ENCODE assay signal across 8 cellular contexts in the genomic region with DNA sequence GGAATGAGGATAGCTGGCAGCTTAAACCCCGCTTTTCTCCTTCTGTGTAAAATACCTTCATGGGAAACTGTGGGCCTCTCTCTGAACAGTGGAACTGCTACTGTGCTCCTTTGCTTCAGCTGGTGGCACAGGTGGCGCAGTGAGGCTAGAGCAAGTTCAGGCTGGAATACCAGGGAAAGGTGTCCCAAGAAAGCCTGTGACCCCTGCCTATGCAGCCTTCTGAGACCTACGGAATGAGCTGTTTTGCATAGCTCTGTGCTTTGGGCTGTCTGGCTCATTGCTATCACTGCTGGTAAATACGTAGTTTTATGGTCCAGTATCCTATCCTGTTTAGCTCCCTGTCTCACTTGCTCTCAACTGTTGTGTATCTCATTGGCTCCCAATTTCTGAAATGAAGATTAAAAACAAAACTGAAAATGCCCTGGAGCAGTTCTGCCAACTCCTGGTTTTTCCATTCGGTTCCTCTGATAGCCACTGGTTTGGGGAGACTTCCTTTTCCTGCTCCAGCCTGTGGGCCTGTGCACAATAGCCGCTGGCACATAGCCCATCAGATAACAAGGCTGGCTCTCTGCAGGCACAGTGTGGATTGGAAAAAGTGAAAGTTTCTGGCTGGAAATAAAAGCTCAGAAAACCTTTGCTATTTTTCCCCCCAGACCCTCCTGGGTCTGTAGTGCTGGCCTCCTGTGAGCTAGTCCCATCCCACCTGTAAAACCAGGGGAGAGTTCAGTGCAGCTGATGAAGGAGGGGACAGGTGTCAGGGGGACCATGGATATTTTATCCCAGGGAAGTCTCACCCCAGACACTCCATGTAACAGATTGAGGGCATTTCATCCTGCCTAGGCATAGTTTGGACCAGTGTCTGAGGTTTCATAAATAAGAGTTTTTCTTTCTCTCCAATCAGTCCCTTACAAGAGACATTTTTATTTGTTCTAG. TPM values are rescaled to one million over a fixed set of nuclear protein-coding genes. Genes with fewer than 3 reads are reported as not detected.
DNase-seq lines count a peak whose midpoint lies in the region; ATAC-seq, FAIRE-seq and TF ChIP-seq lines count a peak whose summit lies in the region.

No MANE protein-coding gene starts in this region.

- peak overlapping the region; percentile 77 for H3K9ac ChIP-seq in endothelial cell of umbilical vein (replicated peaks; ENCODE audit: extremely low read depth, insufficient read depth, low read length)
- H3K9ac ChIP-seq in muscle layer of colon (ENCODE audit: low read length) = no peak overlapping the region

- no peaks in the 10 kb centered on the region for H3K9me2 ChIP-seq in PC-9 (ENCODE audit: insufficient read depth)

- peak overlapping the region; percentile 10; the same call in 1 of the 2 replicates for H3K4me3 ChIP-seq in PC-9
- peak overlapping the region in 2 of 3 experiments; percentile 3 to 61 for H3K4me3 ChIP-seq in endothelial cell of umbilical vein (replicated peaks in 1 of 3; ENCODE audit: insufficient read depth in 1 of 3, low read depth in 1 of 3, low read length in 3 of 3)
- H3K4me3 ChIP-seq in muscle layer of colon (ENCODE audit: low read depth in 1 of 2, low read length in 2 of 2) = peak overlapping the region; percentile 10 to 16

- H3F3A ChIP-seq in PC-9 (ENCODE audit: insufficient read depth, low read depth) = peaks cover 16% of the 10 kb centered on the region; the same call in 1 of the 2 replicates

- no TSS peak for BruUV-seq in PC-9 (replicated peaks; lab: Mats Ljungman, UMichigan)
- no TSS peak for BruUV-seq in endothelial cell of umbilical vein (replicated peaks; lab: Mats Ljungman, UMichigan)

- dilution Hi-C loops in endothelial cell of umbilical vein (cut with MboI; ENCODE audit: extremely low pct_ligation_motif_present, low sequenced_read_pairs) = no loop called here

- ATAC-seq in GM19324 (IDR thresholded peaks at IDR 0.05; ENCODE audit: low FRiP score, unreplicated experiment) (no peak), GM21576 (IDR thresholded peaks at IDR 0.05; ENCODE audit: unreplicated experiment) (no peak), HG02642 (IDR thresholded peaks at IDR 0.05; ENCODE audit: poor library complexity, unreplicated experiment) (no peak)

- H3K4me1 ChIP-seq in PC-9 (replicated peaks; ENCODE audit: insufficient read depth) (peaks cover 19% of the 10 kb centered on the region), endothelial cell of umbilical vein (ENCODE audit: control insufficient read depth, extremely low read depth, insufficient read depth, low read length) (peaks cover 51% of the 10 kb centered on the region), muscle layer of colon (ENCODE audit: insufficient read depth, low read length) (peaks cover 33% of the 10 kb centered on the region)

- no peaks in the 10 kb centered on the region for H3K9me1 ChIP-seq in endothelial cell of umbilical vein (replicated peaks; ENCODE audit: control insufficient read depth, extremely low read depth, insufficient read depth, low read length)

- H3K27ac ChIP-seq in PC-9 (no peak overlapping the region), endothelial cell of umbilical vein (ENCODE audit: insufficient read depth, low read depth, low read length) (peak overlapping the region; percentile 91), muscle layer of colon (ENCODE audit: low read depth, low read length) (peak overlapping the region; percentile 47)

- no peaks in the 10 kb centered on the region for H3K27me3 ChIP-seq in PC-9 (ENCODE audit: insufficient read depth, low read depth)
- H3K27me3 ChIP-seq in endothelial cell of umbilical vein (ENCODE audit: control insufficient read depth in 2 of 2, insufficient read depth in 2 of 2, low read length in 2 of 2) = no peaks in the 10 kb centered on the region
- H3K27me3 ChIP-seq in muscle layer of colon (ENCODE audit: control insufficient read depth in 1 of 2, insufficient read depth in 2 of 2, low read length in 2 of 2) = no peaks in the 10 kb centered on the region

- peak; percentile 43 for TF ChIP-seq POLR2A in endothelial cell of umbilical vein (IDR thresholded peaks at IDR 0.05; ENCODE audit: low read depth, low read length)

- TF ChIP-seq CTCF in PC-9 (conservative IDR thresholded peaks at IDR 0.05) (no peak), endothelial cell of umbilical vein (IDR thresholded peaks at IDR 0.05; ENCODE audit: extremely low read depth in 1 of 2, insufficient read depth in 1 of 2, low read depth in 1 of 2, low read length in 2 of 2) (no peak)

- DNase-seq in GM04503 (ENCODE audit: low read depth) = peak; percentile 4
- DNase-seq in PC-9 = peak; percentile 80 to 85
- DNase-seq in endothelial cell of umbilical vein (ENCODE audit: low read depth, low spot score) = peak; percentile 99
- no peak for DNase-seq in stimulated activated CD4-positive, alpha-beta T cell treated with anti-CD3 and anti-CD28 coated beads, Interleukin-2, amount 100 ng/mL, for 48 hours

- no peaks in the 10 kb centered on the region for H3K79me2 ChIP-seq in PC-9 (ENCODE audit: low read depth)
- peaks cover 8% of the 10 kb centered on the region for H3K79me2 ChIP-seq in endothelial cell of umbilical vein (ENCODE audit: control insufficient read depth, insufficient read depth, low read length)

- POLR2A ChIA-PET in PC-9 (lab: Charles Lee; ENCODE audit: unreplicated experiment) (interaction anchor here (0.5 to 0.6 kb wide), 3 partner anchors 52 to 705 kb away, joined by 3 read pairs; no protein-coding TSS in a partner anchor), endothelial cell of umbilical vein (lab: Charles Lee) (interaction anchor here (1.1 to 2.9 kb wide), 7 partner anchors 10 to 97 kb away, joined by 3 to 10 read pairs (median 6); a partner anchor contains a TSS)

- intact Hi-C loops in PC-9 (cut with micrococcal nuclease; ENCODE audit: unreplicated experiment) = loop anchor here (5.0 kb wide), 1 partner anchor 54 kb away; a partner anchor contains a TSS
- intact Hi-C loops in endothelial cell of umbilical vein (cut with micrococcal nuclease) = loop anchor here (1.0 to 5.0 kb wide), 5 partner anchors 22 to 249 kb away; a partner anchor contains a TSS

- H3K4me2 ChIP-seq in PC-9 (peak overlapping the region; percentile 63), endothelial cell of umbilical vein (ENCODE audit: insufficient read depth, low read length) (peak overlapping the region; percentile 86)

- no peak overlapping the region for H2AFZ ChIP-seq in PC-9
- no peak overlapping the region for H2AFZ ChIP-seq in endothelial cell of umbilical vein (ENCODE audit: low read depth, low read length)

- H3K9me3 ChIP-seq in PC-9 (ENCODE audit: insufficient read depth, low read depth) (no peaks in the 10 kb centered on the region), endothelial cell of umbilical vein (replicated peaks; ENCODE audit: control insufficient read depth, insufficient read depth, low read length) (no peaks in the 10 kb centered on the region), muscle layer of colon (ENCODE audit: low read length) (no peaks in the 10 kb centered on the region)

- H4K20me1 ChIP-seq in PC-9 (ENCODE audit: insufficient read depth) = no peaks in the 10 kb centered on the region
- no peaks in the 10 kb centered on the region for H4K20me1 ChIP-seq in endothelial cell of umbilical vein (replicated peaks; ENCODE audit: control insufficient read depth, extremely low read depth, insufficient read depth, low read length)

- H3K36me3 ChIP-seq in PC-9 (ENCODE audit: low read depth) (no peaks in the 10 kb centered on the region), endothelial cell of umbilical vein (ENCODE audit: control insufficient read depth in 2 of 2, extremely low read depth in 1 of 2, insufficient read depth in 2 of 2, low read length in 2 of 2) (peaks cover 3 to 9% of the 10 kb centered on the region in 2 experiments), muscle layer of colon (ENCODE audit: insufficient read depth, low read length) (peaks cover 21% of the 10 kb centered on the region)

- FAIRE-seq in endothelial cell of umbilical vein (lab: Jason Lieb, UNC) = peak; percentile 96

- CTCF ChIA-PET in PC-9 (lab: Charles Lee) (interaction anchor here (0.6 kb wide), 2 partner anchors 23 to 352 kb away, joined by 3 to 4 read pairs; no protein-coding TSS in a partner anchor), endothelial cell of umbilical vein (lab: Charles Lee) (interaction anchor here (0.9 to 3.8 kb wide), 13 partner anchors 10 to 250 kb away, joined by 3 to 37 read pairs (median 5); a partner anchor contains a TSS)

TF ChIP-seq in endothelial cell of umbilical vein, 7 proteins besides CTCF, POLR2A, EP300 and RAD21 (continues in another document):
- TF ChIP-seq GATA2 (IDR thresholded peaks at IDR 0.05; ENCODE audit: insufficient read depth, insufficient read length, low read depth, low read length) = peak; percentile 99
- TF ChIP-seq EZH2 (IDR thresholded peaks at IDR 0.05; ENCODE audit: borderline replicate concordance, low read depth, low read length, severe bottlenecking) = no peak
- TF ChIP-seq, protein P1, sequence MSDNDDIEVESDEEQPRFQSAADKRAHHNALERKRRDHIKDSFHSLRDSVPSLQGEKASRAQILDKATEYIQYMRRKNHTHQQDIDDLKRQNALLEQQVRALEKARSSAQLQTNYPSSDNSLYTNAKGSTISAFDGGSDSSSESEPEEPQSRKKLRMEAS (IDR thresholded peaks at IDR 0.05; ENCODE audit: insufficient read depth, insufficient read length) = no peak
- TF ChIP-seq FOS (IDR thresholded peaks at IDR 0.05; ENCODE audit: borderline replicate concordance, insufficient read depth, low read length) = no peak
- peak; percentile 94 for TF ChIP-seq POLR2AphosphoS5 (IDR thresholded peaks at IDR 0.05; ENCODE audit: insufficient read depth, low read depth, low read length)

RNA-seq across cellular contexts. Expression of a gene that starts 24.1 kb away (rescaled TPM):
- total RNA-seq in PC-9 (2021) (1.6 and 2.7 TPM in 2 replicates), endothelial cell of umbilical vein (69.0 TPM in 2 replicates)
- polyA plus RNA-seq in endothelial cell of umbilical vein = 83.9 and 99.9 TPM in 2 replicates
- 49.3 and 79.2 TPM in 2 replicates for polyA plus RNA-seq in endothelial cell of umbilical vein (2011; cell fraction: cytosol; rRNA removed)
- 178 and 208 TPM in 2 replicates for polyA plus RNA-seq in endothelial cell of umbilical vein (2011; cell fraction: nucleus; rRNA removed)
- 39.9 and 71.5 TPM in 2 replicates for polyA plus RNA-seq in endothelial cell of umbilical vein (2012)
- 19.3 and 23.6 TPM in 2 replicates for polyA minus RNA-seq in endothelial cell of umbilical vein
- polyA minus RNA-seq in endothelial cell of umbilical vein (2011; cell fraction: cytosol; rRNA and poly(A)+ RNA removed) = not detected
- 13.0 and 34.0 TPM in 2 replicates for polyA minus RNA-seq in endothelial cell of umbilical vein (2011; cell fraction: nucleus; rRNA and poly(A)+ RNA removed)

RNA-seq across cellular contexts. Expression of a gene that starts 53.7 kb away (rescaled TPM):
- total RNA-seq in PC-9 (2021) (12.9 and 14.1 TPM in 2 replicates), endothelial cell of umbilical vein (81.0 and 91.4 TPM in 2 replicates)
- 47.4 and 56.6 TPM in 2 replicates for polyA plus RNA-seq in endothelial cell of umbilical vein
- 58.3 and 59.8 TPM in 2 replicates for polyA plus RNA-seq in endothelial cell of umbilical vein (2011; cell fraction: cytosol; rRNA removed)
- polyA plus RNA-seq in endothelial cell of umbilical vein (2011; cell fraction: nucleus; rRNA removed) = 121 and 129 TPM in 2 replicates
- 62.5 and 62.6 TPM in 2 replicates for polyA plus RNA-seq in endothelial cell of umbilical vein (2012)
- 114 and 118 TPM in 2 replicates for polyA minus RNA-seq in endothelial cell of umbilical vein
- 7.2 TPM for polyA minus RNA-seq in endothelial cell of umbilical vein (2011; cell fraction: cytosol; rRNA and poly(A)+ RNA removed)
- polyA minus RNA-seq in endothelial cell of umbilical vein (2011; cell fraction: nucleus; rRNA and poly(A)+ RNA removed) = 90.0 and 101 TPM in 2 replicates

Comparison
In these comparisons a context has a peak if more than half of its experiments do, and no peak if none do; other contexts are left out.
1. DNase-seq: peak in GM04503 (single experiment), PC-9 (2 of 2) and endothelial cell of umbilical vein (single experiment); none in stimulated activated CD4-positive, alpha-beta T cell treated with anti-CD3 and anti-CD28 coated beads, Interleukin-2, amount 100 ng/mL, for 48 hours (0 of 2).
2. RNA of a gene that starts 24.1 kb away (total RNA-seq): 69.0 TPM in endothelial cell of umbilical vein; 1.6 to 2.7 TPM in PC-9; every median in the first group is over 10 times any median in the second.
3. Peak in every context shown above with its lines, with median percentiles within 50 percentile points of each other: H3K4me3 ChIP-seq.